In the genomic region with DNA sequence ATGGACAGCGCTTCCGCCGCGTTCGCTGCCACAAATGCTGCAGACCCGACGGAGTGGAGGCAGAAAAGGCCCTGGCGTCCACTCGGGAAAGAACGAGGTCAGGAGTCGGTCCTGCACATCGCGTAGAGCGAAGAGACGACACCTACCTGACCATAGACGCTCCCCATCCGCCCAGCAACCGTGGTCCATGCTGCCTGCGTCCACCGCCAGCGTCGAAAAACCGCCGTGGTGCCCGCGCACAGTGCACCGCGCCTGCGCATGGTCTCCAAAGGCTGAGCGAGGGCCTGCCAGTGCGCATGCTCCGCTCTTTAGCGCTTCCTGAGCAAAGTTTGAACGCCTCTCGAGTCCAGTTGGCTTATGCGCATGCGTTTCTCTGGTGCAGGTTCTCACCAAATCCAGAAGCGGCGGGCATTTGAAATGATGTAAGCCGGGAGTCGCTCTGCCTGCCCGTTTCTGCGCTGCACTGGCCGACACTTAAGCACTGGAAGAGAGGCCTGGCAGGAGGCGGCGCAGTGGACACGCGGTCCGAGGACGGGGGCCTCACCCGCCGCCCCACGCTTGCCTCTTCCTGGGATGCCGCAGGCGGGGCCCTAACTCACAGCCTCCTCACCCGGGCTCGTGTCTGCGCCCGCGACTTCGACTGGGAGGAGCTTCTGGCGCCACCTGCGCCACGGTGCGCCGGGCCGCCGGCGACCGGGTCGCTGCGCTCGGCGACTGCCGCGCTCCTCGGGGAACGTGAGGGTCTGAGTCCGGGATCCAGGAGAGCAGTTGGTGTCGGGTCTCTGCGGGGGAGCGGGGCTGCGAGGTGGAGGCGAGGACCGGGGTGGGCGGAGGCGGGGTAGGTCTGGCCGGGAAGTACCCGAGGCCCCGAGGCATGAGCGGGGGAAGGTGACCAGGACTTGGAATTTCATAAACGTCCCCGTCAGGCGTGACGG, we compare ENCODE assay signal across 8 cellular contexts. TPM values are rescaled to one million over a fixed set of nuclear protein-coding genes. Genes with fewer than 3 reads are reported as not detected.
DNase-seq lines count a peak whose midpoint lies in the region; ATAC-seq and TF ChIP-seq lines count a peak whose summit lies in the region.

A gene with protein sequence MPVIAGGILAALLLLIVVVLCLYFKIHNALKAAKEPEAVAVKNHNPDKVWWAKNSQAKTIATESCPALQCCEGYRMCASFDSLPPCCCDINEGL (minus strand): TSS at position 243 of the 935 bp plus-strand sequence. CDS start 29,066 bp downstream, outside the sequence.

- peaks cover 59% of the 10 kb centered on the region for H3K79me2 ChIP-seq in PC-3 (ENCODE audit: low read length)

- H3K4me1 ChIP-seq in HUES6 (ENCODE audit: control insufficient read depth, insufficient read depth, low read length) (peaks cover 45% of the 10 kb centered on the region), PC-3 (ENCODE audit: insufficient read depth, low read length) (peaks cover 24% of the 10 kb centered on the region)
- peaks cover 18 to 21% of the 10 kb centered on the region in 2 donors for H3K4me1 ChIP-seq in naive thymus-derived CD4-positive, alpha-beta T cell (ENCODE audit: control insufficient read depth in 2 of 2, insufficient read depth in 2 of 2, low read length in 2 of 2)

- POLR2A ChIA-PET in PC-3 (lab: Charles Lee; ENCODE audit: unreplicated experiment), result interaction anchor here (0.6 kb wide), 1 partner anchor 124 kb away, joined by 4 read pairs; no protein-coding TSS in a partner anchor
- POLR2A ChIA-PET in naive thymus-derived CD4-positive, alpha-beta T cell (lab: Charles Lee), result interaction anchor here (1.0 kb wide), 1 partner anchor 101 kb away, joined by 3 read pairs; a partner anchor contains a TSS

- peaks cover 0 to 6% (median 0%) of the 10 kb centered on the region in 11 donors for H3K9me3 Mint-ChIP-seq in naive thymus-derived CD4-positive, alpha-beta T cell
- H3K9me3 Mint-ChIP-seq in stimulated activated naive CD8-positive, alpha-beta T cell treated with anti-CD3 and anti-CD28 coated beads, Interleukin-15, Interleukin-2, amounts not matched to agents 100 ng/mL and 50 ng/mL, for 24 hours, result peaks cover 4% of the 10 kb centered on the region

- H3K4me1 Mint-ChIP-seq in naive thymus-derived CD4-positive, alpha-beta T cell, result peaks cover 31 to 65% (median 54%) of the 10 kb centered on the region in 7 donors
- H3K4me1 Mint-ChIP-seq in stimulated activated naive CD8-positive, alpha-beta T cell treated with anti-CD3 and anti-CD28 coated beads, Interleukin-15, Interleukin-2, amounts not matched to agents 100 ng/mL and 50 ng/mL, for 24 hours (ENCODE audit: low read depth), result peaks cover 77% of the 10 kb centered on the region

- H4K20me1 ChIP-seq in PC-3 (ENCODE audit: low read length), result no peaks in the 10 kb centered on the region

- peak within 1 kb of the TSS; percentile 86 to 99 (median 92) for H3K4me3 Mint-ChIP-seq in naive thymus-derived CD4-positive, alpha-beta T cell
- peak within 1 kb of the TSS; percentile 94 for H3K4me3 Mint-ChIP-seq in stimulated activated naive CD8-positive, alpha-beta T cell treated with anti-CD3 and anti-CD28 coated beads, Interleukin-15, Interleukin-2, amounts not matched to agents 100 ng/mL and 50 ng/mL, for 24 hours

- peak; percentile 71 for ATAC-seq in GM21381 (IDR thresholded peaks at IDR 0.05; ENCODE audit: unreplicated experiment)
- ATAC-seq in PC-3, result peak; percentile 84
- ATAC-seq in naive thymus-derived CD4-positive, alpha-beta T cell, result peak; percentile 93

- peak within 1 kb of the TSS; percentile 84 for H3K4me2 ChIP-seq in PC-3 (ENCODE audit: low read length)

- H3K4me3 ChIP-seq in HUES6 (ENCODE audit: low read depth, low read length) (peak within 1 kb of the TSS; percentile 77), PC-3 (ENCODE audit: low read length) (peak within 1 kb of the TSS; percentile 76)
- H3K4me3 ChIP-seq in naive thymus-derived CD4-positive, alpha-beta T cell (ENCODE audit: low read length), result peak within 1 kb of the TSS; percentile 81

- H3K27me3 ChIP-seq in HUES6 (ENCODE audit: control insufficient read depth, insufficient read depth, low read length) (peaks cover 8% of the 10 kb centered on the region), PC-3 (ENCODE audit: low read length) (no peaks in the 10 kb centered on the region)
- no peaks in the 10 kb centered on the region for H3K27me3 ChIP-seq in naive thymus-derived CD4-positive, alpha-beta T cell (ENCODE audit: control insufficient read depth in 2 of 2, insufficient read depth in 2 of 2, low read length in 2 of 2)

- H3K27ac ChIP-seq in HUES6 (ENCODE audit: low read depth, low read length) (no peak within 1 kb of the TSS), PC-3 (ENCODE audit: low read length) (peak within 1 kb of the TSS; percentile 69)
- H3K27ac ChIP-seq in naive thymus-derived CD4-positive, alpha-beta T cell (ENCODE audit: low read depth, low read length), result peak within 1 kb of the TSS; percentile 77

- no peaks in the 10 kb centered on the region for H3K9me2 ChIP-seq in PC-3 (replicated peaks; ENCODE audit: low read length)

- CTCF ChIA-PET in PC-3 (lab: Charles Lee), result no interaction called here
- CTCF ChIA-PET in naive thymus-derived CD4-positive, alpha-beta T cell (lab: Charles Lee), result no interaction called here

- no peaks in the 10 kb centered on the region for H3K27me3 Mint-ChIP-seq in naive thymus-derived CD4-positive, alpha-beta T cell
- no peaks in the 10 kb centered on the region for H3K27me3 Mint-ChIP-seq in stimulated activated naive CD8-positive, alpha-beta T cell treated with anti-CD3 and anti-CD28 coated beads, Interleukin-15, Interleukin-2, amounts not matched to agents 100 ng/mL and 50 ng/mL, for 24 hours

- H3K36me3 Mint-ChIP-seq in naive thymus-derived CD4-positive, alpha-beta T cell, result peaks cover 0 to 31% (median 11%) of the 10 kb centered on the region in 5 donors
- peaks cover 46% of the 10 kb centered on the region for H3K36me3 Mint-ChIP-seq in stimulated activated naive CD8-positive, alpha-beta T cell treated with anti-CD3 and anti-CD28 coated beads, Interleukin-15, Interleukin-2, amounts not matched to agents 100 ng/mL and 50 ng/mL, for 24 hours (ENCODE audit: low read depth)

- H3K36me3 ChIP-seq in HUES6 (ENCODE audit: control insufficient read depth, insufficient read depth, low read length) (no peaks in the 10 kb centered on the region), PC-3 (ENCODE audit: low read depth, low read length) (no peaks in the 10 kb centered on the region; the same call in 1 of the 2 replicates)
- H3K36me3 ChIP-seq in naive thymus-derived CD4-positive, alpha-beta T cell (ENCODE audit: control insufficient read depth in 2 of 3, insufficient read depth in 3 of 3, low read length in 3 of 3), result no peaks in the 10 kb centered on the region

- BruUV-seq in PC-3 (replicated peaks; lab: Mats Ljungman, UMichigan), result no TSS peak

- H3F3A ChIP-seq in PC-3 (ENCODE audit: low read length, unreplicated experiment), result no peaks in the 10 kb centered on the region

- intact Hi-C loops in PC-3 (cut with micrococcal nuclease), result loop anchor here (1.0 kb wide), 1 partner anchor 25 kb away; no protein-coding TSS in a partner anchor
- intact Hi-C loops in naive thymus-derived CD4-positive, alpha-beta T cell (cut with micrococcal nuclease), result loop anchor here (1.0 to 2.0 kb wide), 9 partner anchors 33 to 1539 kb away; a partner anchor contains a TSS

- in situ Hi-C loops in Caki2 (cut with HindIII; ENCODE audit: low pct_unique_long_range_greater_than_20kb, low sequenced_read_pairs), result no loop called here

- H2AFZ ChIP-seq in PC-3 (ENCODE audit: low read length), result peak within 1 kb of the TSS; percentile 88

- peak; percentile 95 for DNase-seq in Caki2 (ENCODE audit: low read depth)
- peak; percentile 94 for DNase-seq in PC-3
- peak; percentile 93 to 94 for DNase-seq in activated T-cell treated with anti-CD3 and anti-CD28 coated beads, Interleukin-2, amount 50 U/mL, for 48 hours
- DNase-seq in fibroblast of gingiva (ENCODE audit: low read depth), result peak; percentile 95
- DNase-seq in naive thymus-derived CD4-positive, alpha-beta T cell, result peak; percentile 84 to 96 (median 94)

- H3K9me3 ChIP-seq in HUES6 (ENCODE audit: control insufficient read depth, insufficient read depth, low read depth, low read length) (no peaks in the 10 kb centered on the region), PC-3 (ENCODE audit: low read length) (no peaks in the 10 kb centered on the region)
- H3K9me3 ChIP-seq in naive thymus-derived CD4-positive, alpha-beta T cell (ENCODE audit: control insufficient read depth in 2 of 3, low read length in 3 of 3), result no peaks in the 10 kb centered on the region

- TF ChIP-seq CTCF in PC-3 (conservative IDR thresholded peaks at IDR 0.05; ENCODE audit: low read depth, low read length), result no peak

- peak within 1 kb of the TSS; percentile 85 to 96 (median 92) for H3K27ac Mint-ChIP-seq in naive thymus-derived CD4-positive, alpha-beta T cell
- peak within 1 kb of the TSS; percentile 89 for H3K27ac Mint-ChIP-seq in stimulated activated naive CD8-positive, alpha-beta T cell treated with anti-CD3 and anti-CD28 coated beads, Interleukin-15, Interleukin-2, amounts not matched to agents 100 ng/mL and 50 ng/mL, for 24 hours

- H3K9ac ChIP-seq in HUES6 (ENCODE audit: low read length), result peak within 1 kb of the TSS; percentile 44
- H3K9ac ChIP-seq in PC-3 (ENCODE audit: low read length), result peak within 1 kb of the TSS; percentile 80

RNA-seq across cellular contexts. Expression of the gene that starts here (rescaled TPM):
- total RNA-seq in Caki2 (2014; rRNA removed; shearing (Covaris generic); ENCODE audit: low replicate concordance), result 0.64 and 2.5 TPM in 2 replicates
- 5.2 and 12.4 TPM in 2 replicates for total RNA-seq in PC-3 (2014; rRNA removed)
- 10 to 100 TPM in 4 of 5 experiments, 1 to 10 TPM in 1; 9.9 to 13.5 (median 11.4) TPM for total RNA-seq in naive thymus-derived CD4-positive, alpha-beta T cell
- 1 to 10 TPM; 5.0 to 9.6 TPM for polyA plus RNA-seq in naive thymus-derived CD4-positive, alpha-beta T cell
